In genomic region chr6:134123666-134124208, GRCh38 we compare ENCODE assay signal across 8 cellular contexts.
DNase-seq lines count a peak whose midpoint lies in the region; ATAC-seq and TF ChIP-seq lines count a peak whose summit lies in the region.

No MANE protein-coding gene starts in this region.

- H3K4me1 Mint-ChIP-seq in immature natural killer cell: no peaks in the 10 kb centered on the region

- H3K27ac ChIP-seq in suprapubic skin: no peak overlapping the region

- H3K36me3 Mint-ChIP-seq in immature natural killer cell: no peaks in the 10 kb centered on the region

- no peak overlapping the region for H3K4me3 Mint-ChIP-seq in immature natural killer cell

- H3K27ac Mint-ChIP-seq in immature natural killer cell: no peak overlapping the region

- no peaks in the 10 kb centered on the region for H3K9me3 ChIP-seq in suprapubic skin

- peaks cover 0 to 2% (median 0%) of the 10 kb centered on the region in 3 donors for H3K27me3 Mint-ChIP-seq in immature natural killer cell (ENCODE audit: low read depth in 3 of 3)

- DNase-seq in SIG-M5 treated with dmso at 0.1 percent for 504 hours (lab: John Stamatoyannopoulos, UW; ENCODE audit: unreplicated experiment) (peak; percentile 52), SIG-M5 (lab: John Stamatoyannopoulos, UW) (no peak), NCI-H69 (lab: John Stamatoyannopoulos, UW) (peak; percentile 68), astrocyte of the cerebellum (ENCODE audit: low read depth) (peak; percentile 47), immature natural killer cell (peak in 2 of 3 donors; percentile 12 to 37), suprapubic skin (ENCODE audit: low spot score in 2 of 2) (no peak)

- no peaks in the 10 kb centered on the region for H3K36me3 ChIP-seq in suprapubic skin

- no peak for TF ChIP-seq POLR2A in suprapubic skin (IDR thresholded peaks at IDR 0.05)

- ATAC-seq in HG02981 (IDR thresholded peaks at IDR 0.05; ENCODE audit: unreplicated experiment): peak; percentile 48
- ATAC-seq in HG03196 (IDR thresholded peaks at IDR 0.05; ENCODE audit: unreplicated experiment): no peak

- peak; percentile 53 for TF ChIP-seq CTCF in astrocyte of the cerebellum (IDR thresholded peaks at IDR 0.05; ENCODE audit: low read depth, low read length, missing control alignments)
- TF ChIP-seq CTCF in suprapubic skin (IDR thresholded peaks at IDR 0.05): peak; percentile 18 to 43

- WGBS in suprapubic skin: 9% methylated on average over 5 of the region's 5 CpGs

- in situ Hi-C loops in astrocyte of the cerebellum (cut with HindIII; ENCODE audit: low sequenced_read_pairs): no loop called here

- no peaks in the 10 kb centered on the region for H3K9me3 Mint-ChIP-seq in immature natural killer cell

- no peak for TF ChIP-seq EP300 in suprapubic skin (IDR thresholded peaks at IDR 0.05)

- no peaks in the 10 kb centered on the region for H3K27me3 ChIP-seq in suprapubic skin

- H3K4me3 ChIP-seq in astrocyte of the cerebellum (ENCODE audit: low read depth, low read length) (no peak overlapping the region), suprapubic skin (no peak overlapping the region)

- no peaks in the 10 kb centered on the region for H3K4me1 ChIP-seq in suprapubic skin

Comparison
In these comparisons a context has a peak if more than half of its experiments do, and no peak if none do; other contexts are left out.
1. DNase-seq: peak in SIG-M5 treated with dmso at 0.1 percent for 504 hours (single experiment), NCI-H69 (single experiment), astrocyte of the cerebellum (single experiment) and immature natural killer cell (2 of 3); none in SIG-M5 (single experiment) and suprapubic skin (0 of 2).